8 cellular contexts compared by ENCODE assay signal in the genomic region with DNA sequence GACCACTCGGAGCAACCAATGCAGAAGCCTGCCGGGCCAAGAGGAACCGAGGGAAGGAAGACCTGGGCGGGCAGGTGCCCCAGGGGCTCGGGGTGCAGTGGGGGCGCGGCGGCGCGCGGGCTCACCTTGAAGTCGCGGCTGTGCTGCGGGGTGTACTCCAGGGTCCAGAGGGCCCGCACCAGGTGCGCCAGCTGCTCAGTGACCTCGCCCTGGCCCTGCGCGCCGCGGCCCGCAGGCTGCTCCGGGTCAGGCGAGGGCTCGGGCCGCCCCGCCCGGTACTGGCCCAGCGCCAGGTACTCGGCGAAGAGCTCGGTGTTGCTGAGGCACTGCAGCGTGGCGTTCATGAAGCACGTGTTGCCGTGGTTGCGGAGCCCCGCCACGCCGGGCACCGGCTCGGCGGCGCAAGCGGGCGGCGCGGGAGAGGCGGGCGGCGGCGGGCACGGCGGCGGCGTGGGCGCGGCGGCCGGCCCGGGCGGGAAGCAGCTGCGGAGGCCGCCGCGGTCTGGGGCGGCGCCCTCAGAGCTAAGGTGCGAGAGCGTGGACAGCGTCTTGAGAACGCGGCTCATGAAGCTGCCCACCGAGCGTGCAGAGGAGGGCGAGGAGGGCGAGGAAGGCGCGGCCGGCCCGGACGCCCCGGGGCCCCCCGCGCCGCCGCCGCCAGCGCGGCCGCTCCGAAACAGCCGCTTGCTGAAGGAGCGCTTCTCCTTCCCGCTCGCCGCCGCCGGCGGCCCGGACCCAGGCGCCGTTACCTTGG. TPM values are rescaled to one million over a fixed set of nuclear protein-coding genes. Genes with fewer than 3 reads are reported as not detected.
DNase-seq lines count a peak whose midpoint lies in the region; ATAC-seq and TF ChIP-seq lines count a peak whose summit lies in the region.

No MANE protein-coding gene starts in this region.

- WGBS in lung, 2 donors = 1% methylated on average over 64 to 103 of the region's 103 CpGs

- no peaks in the 10 kb centered on the region for H3K27me3 ChIP-seq in duodenal mucosa (ENCODE audit: control insufficient read depth in 1 of 2, insufficient read depth in 2 of 2, low read length in 2 of 2)
- H3K27me3 ChIP-seq in lung (ENCODE audit: control insufficient read depth, insufficient read depth) = no peaks in the 10 kb centered on the region

- H3K9me3 ChIP-seq in duodenal mucosa (ENCODE audit: control insufficient read depth in 1 of 2, low read length in 2 of 2) (no peaks in the 10 kb centered on the region), lung (ENCODE audit: control insufficient read depth in 2 of 2, insufficient read depth in 1 of 2, low read length in 1 of 2) (no peaks in the 10 kb centered on the region)

- peak overlapping the region; percentile 48 for H3K27ac ChIP-seq in duodenal mucosa (ENCODE audit: low read depth, low read length)
- peak overlapping the region; percentile 83 to 93 for H3K27ac ChIP-seq in lung (ENCODE audit: low read depth in 1 of 2, low read length in 1 of 2)

- H3K4me1 ChIP-seq in duodenal mucosa (ENCODE audit: control insufficient read depth in 1 of 2, insufficient read depth in 2 of 2, low read length in 2 of 2) (peaks cover 12 to 14% of the 10 kb centered on the region in 2 donors), lung (ENCODE audit: control insufficient read depth in 2 of 2, insufficient read depth in 2 of 2, low read length in 2 of 2) (peaks cover 6 to 13% of the 10 kb centered on the region in 2 donors)

- no peak for TF ChIP-seq CTCF in lung (IDR thresholded peaks at IDR 0.05; ENCODE audit: control extremely low read depth, extremely low read depth)

- DNase-seq in NCI-H1092 treated with DMSO at 0.1 percent for 48 hours (lab: John Stamatoyannopoulos, UW) (peak; percentile 41), lung (ENCODE audit: low spot score) (peak; percentile 72), GM19240 (ENCODE audit: insufficient read length, low spot score) (no peak)
- DNase-seq in activated CD4-positive, alpha-beta T cell treated with anti-CD3 and anti-CD28 coated beads, Interleukin-2, amount 50 U/mL, for 24 hours (ENCODE audit: low read depth in 1 of 2, low spot score in 1 of 2) = peak; percentile 18 to 30
- peak; percentile 11 to 34 (median 14) for DNase-seq in stimulated activated CD4-positive, alpha-beta T cell treated with anti-CD3 and anti-CD28 coated beads, TNF-alpha, amount 100 ng/mL, for 48 hours (ENCODE audit: low read depth in 3 of 3)

- H3K4me3 ChIP-seq in duodenal mucosa (ENCODE audit: low read depth in 1 of 2, low read length in 2 of 2) (peak overlapping the region; percentile 72 to 79), lung (peak overlapping the region; percentile 92)

- H3K36me3 ChIP-seq in duodenal mucosa (ENCODE audit: control insufficient read depth in 1 of 2, insufficient read depth in 2 of 2, low read length in 2 of 2) = no peaks in the 10 kb centered on the region
- H3K36me3 ChIP-seq in lung (ENCODE audit: control insufficient read depth in 2 of 2, insufficient read depth in 2 of 2, low read length in 2 of 2) = no peaks in the 10 kb centered on the region

- ATAC-seq in GM18498 (IDR thresholded peaks at IDR 0.05; ENCODE audit: unreplicated experiment) = peak; percentile 48
- peak; percentile 33 for ATAC-seq in HG02571 (IDR thresholded peaks at IDR 0.05; ENCODE audit: unreplicated experiment)
- peak; percentile 39 for ATAC-seq in lung (ENCODE audit: insufficient read depth, low FRiP score)

- peak overlapping the region; percentile 33 to 56 for H3K9ac ChIP-seq in duodenal mucosa (ENCODE audit: low read depth in 1 of 2, low read length in 2 of 2)

RNA-seq across cellular contexts. Expression of a gene that starts 0.6 kb away (rescaled TPM):
- total RNA-seq in lung = 10 to 100 TPM; 14.1 to 26.3 TPM
- polyA plus RNA-seq in lung = 1 to 10 TPM; 3.4 to 6.0 TPM

RNA-seq across cellular contexts. Expression of a gene that starts 33.9 kb away (rescaled TPM):
- total RNA-seq in lung = 10 to 100 TPM in 1 of 2 donors, 1 to 10 TPM in 1; 7.3 to 13.4 TPM
- polyA plus RNA-seq in lung = 10 to 100 TPM in 1 of 2 donors, 1 to 10 TPM in 1; 9.2 to 16.8 TPM
